1 cellular context compared by ENCODE assay signal in genomic region chr2:43230981-43231827, GRCh38.
TF ChIP-seq lines count a peak whose summit lies in the region.

No MANE protein-coding gene starts in this region.

TF ChIP-seq in HepG2, 621 proteins besides CTCF, POLR2A, EP300 and RAD21 (continued from another document and continues in another):
- TF ChIP-seq ZBTB37 (CRISPR knock-in tag; IDR thresholded peaks at IDR 0.05) (no peak), BHLHE40 (IDR thresholded peaks at IDR 0.05; ENCODE audit: low read length) (no peak), FOXP1 (IDR thresholded peaks at IDR 0.05) (no peak), FOXP1 (CRISPR knock-in tag; IDR thresholded peaks at IDR 0.05) (peak; percentile 64; the same call in 1 of the 2 replicates), LBX2 (CRISPR knock-in tag; IDR thresholded peaks at IDR 0.05; ENCODE audit: borderline replicate concordance) (no peak), ZNF329 (CRISPR knock-in tag; IDR thresholded peaks at IDR 0.05; ENCODE audit: low read depth) (no peak), ZBTB44 (CRISPR knock-in tag; IDR thresholded peaks at IDR 0.05) (no peak), PCBP1 (IDR thresholded peaks at IDR 0.05; ENCODE audit: borderline replicate concordance, low read depth, low read length) (no peak), TBX3 (IDR thresholded peaks at IDR 0.05; ENCODE audit: borderline replicate concordance) (no peak), NFRKB (IDR thresholded peaks at IDR 0.05) (no peak), ZNF460 (CRISPR knock-in tag; IDR thresholded peaks at IDR 0.05; ENCODE audit: borderline replicate concordance) (no peak), HOXA9 (CRISPR knock-in tag; IDR thresholded peaks at IDR 0.05; ENCODE audit: borderline replicate concordance) (no peak), ZNF576 (CRISPR knock-in tag; IDR thresholded peaks at IDR 0.05) (no peak), ZFP1 (CRISPR knock-in tag; IDR thresholded peaks at IDR 0.05) (no peak), JUN (CRISPR knock-in tag; IDR thresholded peaks at IDR 0.05) (no peak), KDM6A (CRISPR knock-in tag; IDR thresholded peaks at IDR 0.05; ENCODE audit: low read depth) (peak; percentile 33; the same call in 1 of the 2 replicates), ZBTB43 (CRISPR knock-in tag; conservative IDR thresholded peaks at IDR 0.05) (no peak), ZNF629 (CRISPR knock-in tag; conservative IDR thresholded peaks at IDR 0.05) (no peak), SIX4 (CRISPR knock-in tag; IDR thresholded peaks at IDR 0.05) (no peak), SRF (IDR thresholded peaks at IDR 0.05; ENCODE audit: low read depth, low read length) (no peak), RCOR2 (CRISPR knock-in tag; IDR thresholded peaks at IDR 0.05) (no peak), SUZ12 (IDR thresholded peaks at IDR 0.05; ENCODE audit: low read depth, low read length) (no peak), ATF7 (IDR thresholded peaks at IDR 0.05) (no peak), ATF7 (CRISPR knock-in tag; IDR thresholded peaks at IDR 0.05) (no peak), ZNF614 (CRISPR knock-in tag; IDR thresholded peaks at IDR 0.05; ENCODE audit: borderline replicate concordance) (no peak), BCL6 (CRISPR knock-in tag; IDR thresholded peaks at IDR 0.05) (peak; percentile 78), GMEB2 (CRISPR knock-in tag; IDR thresholded peaks at IDR 0.05; ENCODE audit: low read depth) (no peak), EEA1 (CRISPR knock-in tag; IDR thresholded peaks at IDR 0.05; ENCODE audit: borderline replicate concordance) (no peak), HINFP (CRISPR knock-in tag; IDR thresholded peaks at IDR 0.05; ENCODE audit: low read depth) (no peak), ZNF777 (CRISPR knock-in tag; IDR thresholded peaks at IDR 0.05) (no peak), SRSF9 (IDR thresholded peaks at IDR 0.05; ENCODE audit: borderline replicate concordance, insufficient read depth, low read depth, low read length, poor library complexity, severe bottlenecking) (no peak), RERE (CRISPR knock-in tag; IDR thresholded peaks at IDR 0.05; ENCODE audit: low read depth) (no peak), RFX1 (IDR thresholded peaks at IDR 0.05) (no peak), IKZF5 (CRISPR knock-in tag; IDR thresholded peaks at IDR 0.05) (no peak), SMAD1 (CRISPR knock-in tag; IDR thresholded peaks at IDR 0.05; ENCODE audit: borderline replicate concordance, low read depth) (no peak), ZNF550 (CRISPR knock-in tag; IDR thresholded peaks at IDR 0.05; ENCODE audit: borderline replicate concordance) (no peak), ZNF703 (CRISPR knock-in tag; IDR thresholded peaks at IDR 0.05; ENCODE audit: borderline replicate concordance) (no peak), FOXO1 (CRISPR knock-in tag; IDR thresholded peaks at IDR 0.05) (peak; percentile 14; the same call in 1 of the 2 replicates), ZNF775 (CRISPR knock-in tag; IDR thresholded peaks at IDR 0.05; ENCODE audit: borderline replicate concordance) (no peak), HNF4A (CRISPR knock-in tag; IDR thresholded peaks at IDR 0.05) (peak; percentile 84), MED1 (CRISPR knock-in tag; IDR thresholded peaks at IDR 0.05) (0 out of 2 replicates have a peak, but pooled peaks have one; percentile 16), ZNF879 (CRISPR knock-in tag; IDR thresholded peaks at IDR 0.05) (no peak), TAF1 (CRISPR knock-in tag; IDR thresholded peaks at IDR 0.05) (no peak), CREM (IDR thresholded peaks at IDR 0.05) (peak; percentile 25; the same call in 1 of the 2 replicates), CREM (CRISPR knock-in tag; IDR thresholded peaks at IDR 0.05) (no peak), ZNF510 (CRISPR knock-in tag; IDR thresholded peaks at IDR 0.05; ENCODE audit: low read depth) (no peak), ZGPAT (CRISPR knock-in tag; IDR thresholded peaks at IDR 0.05) (no peak), ZNF260 (CRISPR knock-in tag; IDR thresholded peaks at IDR 0.05; ENCODE audit: borderline replicate concordance, low read depth) (no peak), U2AF2 (IDR thresholded peaks at IDR 0.05; ENCODE audit: low read depth, low read length) (no peak), ZBTB2 (CRISPR knock-in tag; IDR thresholded peaks at IDR 0.05; ENCODE audit: low read depth) (no peak), MBD4 (IDR thresholded peaks at IDR 0.05; ENCODE audit: borderline replicate concordance, low read length) (no peak), IKZF1 (IDR thresholded peaks at IDR 0.05) (no peak), HDAC2 (CRISPR knock-in tag; IDR thresholded peaks at IDR 0.05) (peak; percentile 40; the same call in 1 of the 2 replicates), ZSCAN31 (CRISPR knock-in tag; IDR thresholded peaks at IDR 0.05; ENCODE audit: low read depth) (no peak), HDAC1 (CRISPR knock-in tag; IDR thresholded peaks at IDR 0.05) (no peak; the same call in 1 of the 2 replicates)
